ENCODE assay signal across 21 cellular contexts in genomic region chr10:11429439-11430052, GRCh38.
"Had no signal": no experiment of that assay in that cellular context is flagged by ENCODE, and none has a peak within 500 bp of the region (broad histone marks: within the 10 kb centered on the region; RNA-seq: fewer than 3 reads in every experiment).

No MANE protein-coding gene starts in this region.

- ATAC-seq: gastrocnemius medialis; heart left ventricle; left colon; lower lobe of right lung; right cardiac atrium; stimulated activated naive CD8-positive, alpha-beta T cell treated with anti-CD3 and anti-CD28 coated beads, Interleukin-15, Interleukin-2, amounts not matched to agents 100 U/mL and 50 U/mL, for 24 hours had no signal

- H3K4me3 Mint-ChIP-seq: activated CD4-positive, alpha-beta T cell treated with anti-CD3 and anti-CD28 coated beads, Interleukin-2, amount 10 ng/mL, durations not matched to agents 7 days and 5 days; activated naive CD8-positive, alpha-beta T cell treated with anti-CD3 and anti-CD28 coated beads for 36 hours; activated T-helper 1 cell treated with anti-CD3 and anti-CD28 coated beads, Interleukin-12 subunit alpha, Interleukin-12 subunit beta, Interleukin-2, Interleukin-4 antibody, amounts not matched to agents 30 ng/mL and 10 ng/mL and 1 ng/mL, durations not matched to agents 14 hours and 24 hours and 36 hours; dendritic cell treated with granulocyte-macrophage colony-stimulating factor and Interleukin-4, amounts not matched to agents 40 ng/mL and 50 ng/mL, for 4 days; immature natural killer cell; T-helper 2 cell treated with Interferon-gamma antibody and Interleukin-4, amounts not matched to agents 5 μg/mL and 100 μg/mL, for 36 hours had no signal

- H3K4me2 ChIP-seq: smooth muscle cell had no signal

- H3K4me1 ChIP-seq: gastrocnemius medialis, lower lobe of right lung had no signal

- H3K27me3 ChIP-seq: brain microvascular endothelial cell, gastrocnemius medialis, heart left ventricle had no signal

- H3K36me3 Mint-ChIP-seq: activated naive CD8-positive, alpha-beta T cell treated with anti-CD3 and anti-CD28 coated beads for 36 hours had no signal

- H3K4me3 ChIP-seq: gastrocnemius medialis, heart left ventricle, lower lobe of right lung, smooth muscle cell had no signal

- H3K36me3 ChIP-seq: brain microvascular endothelial cell, gastrocnemius medialis, heart left ventricle, lower lobe of right lung had no signal

- H3K9me3 ChIP-seq: gastrocnemius medialis, lower lobe of right lung had no signal

- H3K27ac ChIP-seq: brain microvascular endothelial cell, gastrocnemius medialis, heart left ventricle, lower lobe of right lung had no signal

- H3K27ac Mint-ChIP-seq: activated CD4-positive, alpha-beta T cell treated with anti-CD3 and anti-CD28 coated beads, Interleukin-2, amount 10 ng/mL, durations not matched to agents 7 days and 5 days; activated naive CD8-positive, alpha-beta T cell treated with anti-CD3 and anti-CD28 coated beads for 36 hours; activated T-helper 1 cell treated with anti-CD3 and anti-CD28 coated beads, Interleukin-12 subunit alpha, Interleukin-12 subunit beta, Interleukin-2, Interleukin-4 antibody, amounts not matched to agents 30 ng/mL and 10 ng/mL and 1 ng/mL, durations not matched to agents 14 hours and 24 hours and 36 hours; dendritic cell treated with granulocyte-macrophage colony-stimulating factor and Interleukin-4, amounts not matched to agents 40 ng/mL and 50 ng/mL, for 4 days; immature natural killer cell; progenitor cell of endocrine pancreas; T-helper 2 cell treated with Interferon-gamma antibody and Interleukin-4, amounts not matched to agents 5 μg/mL and 100 μg/mL, for 36 hours had no signal

- H3K27me3 Mint-ChIP-seq: activated naive CD8-positive, alpha-beta T cell treated with anti-CD3 and anti-CD28 coated beads for 36 hours; dendritic cell treated with granulocyte-macrophage colony-stimulating factor and Interleukin-4, amounts not matched to agents 40 ng/mL and 50 ng/mL, for 4 days had no signal

- DNase-seq: activated CD4-positive, alpha-beta T cell treated with anti-CD3 and anti-CD28 coated beads, Interleukin-2, amount 10 ng/mL, durations not matched to agents 7 days and 5 days; activated CD4-positive, CD25-positive, alpha-beta regulatory T cell; activated naive CD8-positive, alpha-beta T cell treated with anti-CD3 and anti-CD28 coated beads for 36 hours; amygdala; brain microvascular endothelial cell; cerebellar nuclear complex; erythroblast; gastrocnemius medialis; heart left ventricle; immature natural killer cell; left colon; lower lobe of right lung; right cardiac atrium; stimulated activated CD4-positive, alpha-beta T cell treated with anti-CD3 and anti-CD28 coated beads, Interleukin-4, amount 100 ng/mL, for 4 hours; stimulated activated CD8-positive, alpha-beta memory T cell treated with anti-CD3 and anti-CD28 coated beads, Interleukin-4, amount 100 ng/mL, for 48 hours; stimulated activated naive CD8-positive, alpha-beta T cell treated with anti-CD3 and anti-CD28 coated beads, Interleukin-15, Interleukin-2, amounts not matched to agents 100 U/mL and 50 U/mL, for 24 hours had no signal
